Comparison of ENCODE assay signal across 1 cellular context in the genomic region with DNA sequence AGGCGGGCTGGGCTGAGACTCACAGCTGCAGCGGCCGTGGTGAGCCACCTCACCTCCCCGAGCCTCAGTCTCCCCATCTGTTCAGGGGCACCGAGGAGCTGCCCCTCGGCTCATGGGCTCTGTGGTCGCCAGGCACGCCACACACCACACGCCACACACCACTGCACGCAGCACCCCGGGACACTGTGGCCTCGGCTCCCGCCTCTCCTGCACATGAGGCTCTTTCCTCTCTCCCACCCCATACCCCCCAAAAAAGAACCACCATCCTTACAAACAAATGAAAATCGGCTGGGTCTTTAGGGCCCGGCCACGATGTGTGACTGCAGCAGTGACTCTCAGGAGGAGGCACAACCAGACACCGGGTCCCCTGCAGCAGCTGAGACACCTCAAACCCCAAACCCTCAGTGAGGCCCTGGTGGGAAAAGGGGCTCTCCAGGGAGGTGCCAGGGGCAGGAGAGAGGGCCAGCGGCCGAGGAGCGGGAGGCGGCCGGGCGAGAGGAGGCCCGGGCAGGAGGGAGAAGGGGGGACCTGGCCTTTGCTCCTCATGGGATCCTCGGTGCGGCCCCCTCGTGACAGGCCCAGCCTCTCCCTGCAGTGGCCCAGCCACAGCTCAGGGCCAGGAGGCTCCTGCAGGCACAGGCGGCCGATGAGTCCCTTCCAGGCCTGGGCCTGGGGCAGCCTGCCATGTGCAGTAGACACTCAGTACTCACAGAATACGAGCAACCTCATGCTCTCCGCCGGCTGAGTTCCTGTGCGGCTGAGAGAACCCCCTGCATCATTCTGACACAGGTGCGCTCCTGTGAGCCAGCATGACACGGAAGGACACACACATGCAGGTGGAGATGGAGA.
TF ChIP-seq lines count a peak whose summit lies in the region.

No MANE protein-coding gene starts in this region.

TF ChIP-seq in K562, 482 proteins besides CTCF, POLR2A, EP300 and RAD21 (continued from another document):
- TF ChIP-seq, protein P1, sequence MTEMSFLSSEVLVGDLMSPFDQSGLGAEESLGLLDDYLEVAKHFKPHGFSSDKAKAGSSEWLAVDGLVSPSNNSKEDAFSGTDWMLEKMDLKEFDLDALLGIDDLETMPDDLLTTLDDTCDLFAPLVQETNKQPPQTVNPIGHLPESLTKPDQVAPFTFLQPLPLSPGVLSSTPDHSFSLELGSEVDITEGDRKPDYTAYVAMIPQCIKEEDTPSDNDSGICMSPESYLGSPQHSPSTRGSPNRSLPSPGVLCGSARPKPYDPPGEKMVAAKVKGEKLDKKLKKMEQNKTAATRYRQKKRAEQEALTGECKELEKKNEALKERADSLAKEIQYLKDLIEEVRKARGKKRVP (CRISPR knock-in tag; IDR thresholded peaks at IDR 0.05) = no peak
- TF ChIP-seq HEY1 (CRISPR knock-in tag; IDR thresholded peaks at IDR 0.05; ENCODE audit: borderline replicate concordance) = no peak
- TF ChIP-seq HMG20B (CRISPR knock-in tag; IDR thresholded peaks at IDR 0.05) = no peak
- TF ChIP-seq EGR1 (conservative IDR thresholded peaks at IDR 0.05) = no peak
- TF ChIP-seq ARID2 (IDR thresholded peaks at IDR 0.05) = no peak
- TF ChIP-seq E2F3 (CRISPR knock-in tag; IDR thresholded peaks at IDR 0.05) = no peak
- no peak for TF ChIP-seq ZNF644 (tag; IDR thresholded peaks at IDR 0.05; ENCODE audit: low read depth)
- no peak for TF ChIP-seq RBM14 (IDR thresholded peaks at IDR 0.05; ENCODE audit: borderline replicate concordance, insufficient read depth, low read depth, low read length)
- no peak for TF ChIP-seq TAF7 (tag; IDR thresholded peaks at IDR 0.05)
- TF ChIP-seq ELF2 (CRISPR knock-in tag; IDR thresholded peaks at IDR 0.05) = no peak
